Comparison of ENCODE assay signal across 32 cellular contexts in the genomic region with DNA sequence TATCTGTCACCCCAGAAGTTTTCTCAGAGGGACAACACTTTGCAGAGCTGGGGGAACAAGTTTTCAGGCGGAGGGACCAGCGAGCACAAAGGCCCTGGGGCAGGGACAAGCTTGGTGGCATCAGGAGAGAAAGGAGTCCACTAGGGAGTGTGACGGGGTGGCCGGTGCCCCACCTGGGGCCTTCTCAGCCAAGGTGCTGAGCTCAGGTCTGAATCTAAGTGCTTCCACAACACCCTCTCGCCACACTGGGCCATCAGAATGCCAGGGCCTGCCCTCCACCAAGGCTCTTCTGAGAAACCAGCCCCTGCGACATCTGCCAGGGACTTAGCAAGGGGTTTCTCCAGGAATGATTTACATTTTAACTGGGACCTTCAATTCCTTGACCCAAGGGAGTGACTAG. TPM values are rescaled to one million over a fixed set of nuclear protein-coding genes. Genes with fewer than 3 reads are reported as not detected.
"Had no signal": no experiment of that assay in that cellular context is flagged by ENCODE, and none has a peak within 500 bp of the region (broad histone marks: within the 10 kb centered on the region; RNA-seq: fewer than 3 reads in every experiment).

No MANE protein-coding gene starts in this region.

- DNase-seq: activated CD4-positive, alpha-beta T cell treated with anti-CD3 and anti-CD28 coated beads for 1 hour; activated CD4-positive, alpha-beta T cell treated with anti-CD3 and anti-CD28 coated beads for 48 hours; activated CD4-positive, CD25-positive, alpha-beta regulatory T cell; activated CD8-positive, alpha-beta memory T cell treated with anti-CD3 and anti-CD28 coated beads, Interleukin-2, amount 50 U/mL, for 4 hours; activated CD8-positive, alpha-beta T cell treated with anti-CD3 and anti-CD28 coated beads, Interleukin-2, amount 10 ng/mL, durations not matched to agents 7 days and 5 days; activated gamma-delta T cell; activated naive CD4-positive, alpha-beta T cell treated with Interleukin-2 at 50 U/mL for 16 hours; activated T-cell treated with anti-CD3 and anti-CD28 coated beads, Interleukin-2, amount 50 U/mL, for 72 hours; adrenal gland; body of pancreas; Kasumi-1; KG1; MG63; MV-4-11; NCI-H1092; NCI-H1436 treated with DMSO at 0.1 percent for 48 hours; NCI-H1694 treated with DMSO at 0.1 percent for 48 hours; NCI-H2029; NCI-H345; NCI-H524 treated with DMSO at 0.1 percent for 48 hours; SHP77 treated with DMSO at 0.1 percent for 48 hours; SW 1271; T-helper 1 cell; T1000; WERI-Rb-1 had no signal

- H3K4me3 ChIP-seq: adrenal gland, body of pancreas, breast epithelium, MG63 had no signal

- H3K9me3 ChIP-seq: adrenal gland, body of pancreas, breast epithelium, MG63 had no signal

- H3K9me3 Mint-ChIP-seq: activated naive CD4-positive, alpha-beta T cell treated with anti-CD3 and anti-CD28 coated beads, Interleukin-2, amount 50 U/mL, for 72 hours; activated T-cell treated with anti-CD3 and anti-CD28 coated beads, Interleukin-2, amount 50 U/mL, for 72 hours; activated T-helper 2 cell treated with anti-CD3 and anti-CD28 coated beads, Interferon-gamma antibody, Interleukin-2, Interleukin-4, amounts not matched to agents 10 μg/mL and 5 μg/mL and 100 μg/mL, durations not matched to agents 14 hours and 24 hours and 36 hours had no signal

- H3K27me3 ChIP-seq: adrenal gland, body of pancreas, breast epithelium, MG63 had no signal

- FAIRE-seq: astrocyte had no signal

- H3K4me1 ChIP-seq: body of pancreas, breast epithelium had no signal

- ATAC-seq: activated CD8-positive, alpha-beta T cell treated with anti-CD3 and anti-CD28 coated beads, Interleukin-2, amount 10 ng/mL, durations not matched to agents 7 days and 5 days; activated naive CD4-positive, alpha-beta T cell treated with anti-CD3 and anti-CD28 coated beads, Interleukin-2, amount 50 U/mL, for 72 hours; activated T-cell treated with anti-CD3 and anti-CD28 coated beads, Interleukin-2, amount 50 U/mL, for 72 hours; body of pancreas; Panc1 had no signal

- H3K4me3 Mint-ChIP-seq: activated CD8-positive, alpha-beta T cell treated with anti-CD3 and anti-CD28 coated beads, Interleukin-2, amount 10 ng/mL, durations not matched to agents 7 days and 5 days had no signal

- H3K27ac Mint-ChIP-seq: activated CD8-positive, alpha-beta T cell treated with anti-CD3 and anti-CD28 coated beads, Interleukin-2, amount 10 ng/mL, durations not matched to agents 7 days and 5 days had no signal

- H3K27ac ChIP-seq: adrenal gland, body of pancreas, breast epithelium, WERI-Rb-1 had no signal

- H3K36me3 ChIP-seq: adrenal gland, breast epithelium, MG63, WERI-Rb-1 had no signal

RNA-seq across cellular contexts. Expression of a gene that starts 7.8 kb away (rescaled TPM):
- total RNA-seq: body of pancreas, RPMI7951, SK-MEL-5 had no signal
